Comparison of ENCODE assay signal across 23 cellular contexts in genomic region chr10:70765794-70766594, GRCh38. TPM values are rescaled to one million over a fixed set of nuclear protein-coding genes. Genes with fewer than 3 reads are reported as not detected.
"Had no signal": no experiment of that assay in that cellular context is flagged by ENCODE, and none has a peak within 500 bp of the region (broad histone marks: within the 10 kb centered on the region; RNA-seq: fewer than 3 reads in every experiment).

No MANE protein-coding gene starts in this region.

- H3K27me3 ChIP-seq: breast epithelium, esophagus squamous epithelium, gastrocnemius medialis, right lobe of liver, thyroid gland had no signal

- H3K27ac ChIP-seq: breast epithelium, esophagus squamous epithelium, gastrocnemius medialis, right lobe of liver, thyroid gland, VCaP had no signal

- H3K4me1 ChIP-seq: breast epithelium, gastrocnemius medialis had no signal

- DNase-seq: activated CD4-positive, alpha-beta T cell treated with anti-CD3 and anti-CD28 coated beads for 1 hour; activated CD4-positive, alpha-beta T cell treated with anti-CD3 and anti-CD28 coated beads, Interleukin-2, amount 50 U/mL, for 4 hours; activated naive CD4-positive, alpha-beta T cell; activated T-cell treated with anti-CD3 and anti-CD28 coated beads for 4 hours; amniotic stem cell; cortex of kidney; endodermal cell; esophagus squamous epithelium; gastrocnemius medialis; hypothalamus; nephron progenitor cell; stimulated activated CD4-positive, alpha-beta T cell treated with anti-CD3 and anti-CD28 coated beads, Interleukin-2, amount 100 ng/mL, for 48 hours; stimulated activated CD8-positive, alpha-beta memory T cell treated with anti-CD3 and anti-CD28 coated beads, Interleukin-4, amount 100 ng/mL, for 48 hours; stimulated activated naive B cell treated with anti-CD40 and anti-IgM and Interleukin-4, amounts not matched to agents 10 μg/mL and 1 μg/mL and 100 μg/mL, for 72 hours; thyroid gland had no signal

- H3K36me3 ChIP-seq: breast epithelium, esophagus squamous epithelium, gastrocnemius medialis, right lobe of liver, thyroid gland had no signal

- H3K4me3 ChIP-seq: breast epithelium, esophagus squamous epithelium, gastrocnemius medialis, right lobe of liver, smooth muscle cell, thyroid gland had no signal

- ATAC-seq: gastrocnemius medialis; right lobe of liver; SK-N-SH treated with all-trans-retinoic acid at 6 μM for 48 hours; stimulated activated naive B cell treated with anti-CD40 and anti-IgM and Interleukin-4, amounts not matched to agents 10 μg/mL and 1 μg/mL and 100 μg/mL, for 72 hours had no signal

- H3K9me3 ChIP-seq: gastrocnemius medialis, right lobe of liver, thyroid gland had no signal

RNA-seq across cellular contexts. Expression of gene TBATA, which starts 19.2 kb away (rescaled TPM):
- total RNA-seq: activated CD8-positive, alpha-beta memory T cell treated with anti-CD3 and anti-CD28 coated beads for 36 hours; breast epithelium; endodermal cell; esophagus squamous epithelium; gastrocnemius medialis; liver; right lobe of liver; smooth muscle cell; thyroid gland; urinary bladder had no signal
- polyA plus RNA-seq: liver, smooth muscle cell, urinary bladder had no signal
